Comparison of ENCODE assay signal across 8 cellular contexts in genomic region chr1:156420209-156421061, GRCh38. TPM values are rescaled to one million over a fixed set of nuclear protein-coding genes. Genes with fewer than 3 reads are reported as not detected.
DNase-seq lines count a peak whose midpoint lies in the region; ATAC-seq, FAIRE-seq and TF ChIP-seq lines count a peak whose summit lies in the region.

No MANE protein-coding gene starts in this region.

- dilution Hi-C loops in keratinocyte (cut with MboI; ENCODE audit: extremely low pct_ligation_motif_present, low sequenced_read_pairs): no loop called here

- H3K27ac Mint-ChIP-seq in CD4-positive, alpha-beta T cell: peak overlapping the region; percentile 5

- no peaks in the 10 kb centered on the region for H3K9me3 ChIP-seq in CD4-positive, alpha-beta T cell (ENCODE audit: control insufficient read depth, low read length)
- H3K9me3 ChIP-seq in keratinocyte (ENCODE audit: control insufficient read depth, low read depth, low read length) (no peaks in the 10 kb centered on the region), subcutaneous abdominal adipose tissue (ENCODE audit: control insufficient read depth in 5 of 5, low read length in 5 of 5) (no peaks in the 10 kb centered on the region)

- H3K4me3 ChIP-seq in keratinocyte (ENCODE audit: control insufficient read depth in 2 of 3, extremely low read depth in 1 of 3, insufficient read depth in 2 of 3, low read depth in 1 of 3, low read length in 3 of 3): peak overlapping the region in 1 of 3 experiments; percentile 54
- peak overlapping the region in 4 of 5 donors; percentile 6 to 59 (median 34) for H3K4me3 ChIP-seq in subcutaneous abdominal adipose tissue (ENCODE audit: low read depth in 1 of 5, low read length in 5 of 5)

- no peak for TF ChIP-seq CTCF in CD4-positive, alpha-beta T cell (IDR thresholded peaks at IDR 0.05)
- no peak for TF ChIP-seq CTCF in keratinocyte (optimal IDR thresholded peaks at IDR 0.05 in 1 of 3, IDR thresholded peaks at IDR 0.05 in 1 of 3, conservative IDR thresholded peaks at IDR 0.05 in 1 of 3; ENCODE audit: extremely low read depth in 1 of 3, insufficient read depth in 2 of 3, low read length in 3 of 3)

- intact Hi-C loops in CD4-positive, alpha-beta T cell (cut with DNase I, micrococcal nuclease): loop anchor here in 1 of 2 experiments (2.0 kb wide), 1 partner anchor 14 kb away; no protein-coding TSS in a partner anchor

- H3K36me3 ChIP-seq in keratinocyte (ENCODE audit: control insufficient read depth in 2 of 2, extremely low read depth in 1 of 2, insufficient read depth in 2 of 2, low read length in 2 of 2) (no peaks in the 10 kb centered on the region), subcutaneous abdominal adipose tissue (ENCODE audit: control insufficient read depth in 5 of 5, insufficient read depth in 5 of 5, low read length in 5 of 5) (no peaks in the 10 kb centered on the region)

- CTCF ChIA-PET in CD4-positive, alpha-beta T cell (lab: Charles Lee): interaction anchor here (2.2 to 3.3 kb wide), 2 partner anchors 25 to 35 kb away, joined by 12 to 13 read pairs; no protein-coding TSS in a partner anchor

- DNase-seq in CD4-positive, alpha-beta T cell: peak in 7 of 10 experiments; percentile 16 to 41 (median 28)
- peak; percentile 44 to 58 for DNase-seq in activated T-cell treated with anti-CD3 and anti-CD28 coated beads, Interleukin-2, amount 50 U/mL, for 48 hours
- DNase-seq in keratinocyte (ENCODE audit: low read depth, low spot score) (no peak), cerebellar cortex (ENCODE audit: low spot score) (no peak), mesenteric fat pad (ENCODE audit: low spot score) (no peak)

- H3K9me1 ChIP-seq in keratinocyte (ENCODE audit: control insufficient read depth, extremely low read depth, insufficient read depth, low read length): no peaks in the 10 kb centered on the region

- POLR2A ChIA-PET in CD4-positive, alpha-beta T cell (lab: Charles Lee): interaction anchor here (1.0 to 2.0 kb wide), 4 partner anchors 9 to 25 kb away, joined by 3 to 5 read pairs (median 4); no protein-coding TSS in a partner anchor

- peaks cover 94% of the 10 kb centered on the region for H3K27me3 Mint-ChIP-seq in CD4-positive, alpha-beta T cell

- peak overlapping the region; percentile 91 for H3K4me3 Mint-ChIP-seq in CD4-positive, alpha-beta T cell

- peak overlapping the region; percentile 74 for H3K4me2 ChIP-seq in keratinocyte (ENCODE audit: control insufficient read depth, extremely low read depth, insufficient read depth, low read depth, low read length)

- H3K4me1 ChIP-seq in keratinocyte (ENCODE audit: control insufficient read depth, extremely low read depth, insufficient read depth, low read length) (peaks cover 24% of the 10 kb centered on the region), subcutaneous abdominal adipose tissue (ENCODE audit: control insufficient read depth in 5 of 5, insufficient read depth in 5 of 5, low read length in 5 of 5) (peaks cover 0 to 26% (median 22%) of the 10 kb centered on the region in 5 donors)

- peaks cover 26% of the 10 kb centered on the region for H3K4me1 Mint-ChIP-seq in CD4-positive, alpha-beta T cell (ENCODE audit: low read depth)

- H3K9ac ChIP-seq in keratinocyte (ENCODE audit: control insufficient read depth, extremely low read depth, insufficient read depth, low read length): no peak overlapping the region
- H3K9ac ChIP-seq in subcutaneous abdominal adipose tissue (ENCODE audit: low read length in 5 of 5): peak overlapping the region in 1 of 5 donors; percentile 10

- no peak overlapping the region for H3K27ac ChIP-seq in CD4-positive, alpha-beta T cell (ENCODE audit: low read depth, low read length)
- no peak overlapping the region for H3K27ac ChIP-seq in keratinocyte (ENCODE audit: control insufficient read depth, insufficient read depth, low read length)
- no peak overlapping the region for H3K27ac ChIP-seq in subcutaneous abdominal adipose tissue (ENCODE audit: low read depth, low read length)

- no peak for FAIRE-seq in keratinocyte (lab: Jason Lieb, UNC)

- H3K36me3 Mint-ChIP-seq in CD4-positive, alpha-beta T cell (ENCODE audit: low read depth): no peaks in the 10 kb centered on the region

- peaks cover 2% of the 10 kb centered on the region for H4K20me1 ChIP-seq in keratinocyte (ENCODE audit: control insufficient read depth, extremely low read depth, insufficient read depth, low read length)

- H3K27me3 ChIP-seq in CD4-positive, alpha-beta T cell (ENCODE audit: control insufficient read depth, insufficient read depth, low read length): peaks cover 72% of the 10 kb centered on the region
- peaks cover 64% of the 10 kb centered on the region for H3K27me3 ChIP-seq in keratinocyte (ENCODE audit: control insufficient read depth, extremely low read depth, insufficient read depth, low read length)
- peaks cover 50 to 88% (median 73%) of the 10 kb centered on the region in 5 donors for H3K27me3 ChIP-seq in subcutaneous abdominal adipose tissue (ENCODE audit: control insufficient read depth in 5 of 5, insufficient read depth in 4 of 5, low read length in 5 of 5)

- H2AFZ ChIP-seq in keratinocyte (ENCODE audit: control insufficient read depth, low read length): no peak overlapping the region

- no peaks in the 10 kb centered on the region for H3K79me2 ChIP-seq in keratinocyte (ENCODE audit: control insufficient read depth, insufficient read depth, low read length)

- H3K9me3 Mint-ChIP-seq in CD4-positive, alpha-beta T cell: no peaks in the 10 kb centered on the region

- peak; percentile 79 for ATAC-seq in CD4-positive, alpha-beta T cell (ENCODE audit: poor library complexity)
- ATAC-seq in HG03045 (IDR thresholded peaks at IDR 0.05; ENCODE audit: unreplicated experiment) (peak; percentile 25), GM21528 (IDR thresholded peaks at IDR 0.05; ENCODE audit: low FRiP score, unreplicated experiment) (no peak)

RNA-seq across cellular contexts. Expression of gene RHBG, which starts 51.4 kb away (rescaled TPM):
- not detected for total RNA-seq in CD4-positive, alpha-beta T cell
- polyA plus RNA-seq in keratinocyte: not detected in 3 replicates
- polyA plus RNA-seq in keratinocyte (2011; ENCODE audit: low read depth): 0.89 TPM
- polyA plus RNA-seq in keratinocyte (2011; cell fraction: cytosol; rRNA removed): not detected in 2 replicates
- 0.14 TPM in 1 of 2 replicates, not detected in the other for polyA plus RNA-seq in keratinocyte (2011; cell fraction: nucleus; rRNA removed)
- polyA plus RNA-seq in keratinocyte (2012; ENCODE audit: low replicate concordance): 3.3 TPM in 1 of 2 replicates, not detected in the other
- not detected in 3 replicates for polyA minus RNA-seq in keratinocyte
- not detected for polyA minus RNA-seq in keratinocyte (2011; cell fraction: cytosol; rRNA and poly(A)+ RNA removed)
- not detected in 2 replicates for polyA minus RNA-seq in keratinocyte (2011; cell fraction: nucleus; rRNA and poly(A)+ RNA removed)
- total RNA-seq in mesenteric fat pad: not detected

Comparison
In these comparisons a context has a peak if more than half of its experiments do, and no peak if none do; other contexts are left out.
1. DNase-seq: peak in CD4-positive, alpha-beta T cell (7 of 10) and activated T-cell treated with anti-CD3 and anti-CD28 coated beads, Interleukin-2, amount 50 U/mL, for 48 hours (2 of 2); none in keratinocyte (single experiment), cerebellar cortex (single experiment) and mesenteric fat pad (single experiment).